ENCODE assay signal across 1 cellular context in genomic region chr19:911197-912033, GRCh38.
TF ChIP-seq lines count a peak whose summit lies in the region.

No MANE protein-coding gene starts in this region.

TF ChIP-seq in HepG2, 621 proteins besides CTCF, POLR2A, EP300 and RAD21:
- no peak for TF ChIP-seq JUNB (CRISPR knock-in tag; IDR thresholded peaks at IDR 0.05; ENCODE audit: borderline replicate concordance)
- TF ChIP-seq, protein P1, sequence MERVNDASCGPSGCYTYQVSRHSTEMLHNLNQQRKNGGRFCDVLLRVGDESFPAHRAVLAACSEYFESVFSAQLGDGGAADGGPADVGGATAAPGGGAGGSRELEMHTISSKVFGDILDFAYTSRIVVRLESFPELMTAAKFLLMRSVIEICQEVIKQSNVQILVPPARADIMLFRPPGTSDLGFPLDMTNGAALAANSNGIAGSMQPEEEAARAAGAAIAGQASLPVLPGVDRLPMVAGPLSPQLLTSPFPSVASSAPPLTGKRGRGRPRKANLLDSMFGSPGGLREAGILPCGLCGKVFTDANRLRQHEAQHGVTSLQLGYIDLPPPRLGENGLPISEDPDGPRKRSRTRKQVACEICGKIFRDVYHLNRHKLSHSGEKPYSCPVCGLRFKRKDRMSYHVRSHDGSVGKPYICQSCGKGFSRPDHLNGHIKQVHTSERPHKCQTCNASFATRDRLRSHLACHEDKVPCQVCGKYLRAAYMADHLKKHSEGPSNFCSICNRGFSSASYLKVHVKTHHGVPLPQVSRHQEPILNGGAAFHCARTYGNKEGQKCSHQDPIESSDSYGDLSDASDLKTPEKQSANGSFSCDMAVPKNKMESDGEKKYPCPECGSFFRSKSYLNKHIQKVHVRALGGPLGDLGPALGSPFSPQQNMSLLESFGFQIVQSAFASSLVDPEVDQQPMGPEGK (CRISPR knock-in tag; IDR thresholded peaks at IDR 0.05) = no peak
- peak; percentile 28 for TF ChIP-seq AGO1 (IDR thresholded peaks at IDR 0.05; ENCODE audit: low read depth, low read length, poor library complexity, severe bottlenecking)
- TF ChIP-seq ZNF550 (CRISPR knock-in tag; IDR thresholded peaks at IDR 0.05; ENCODE audit: borderline replicate concordance) = no peak
- peak; percentile 81 for TF ChIP-seq ZNF629 (CRISPR knock-in tag; conservative IDR thresholded peaks at IDR 0.05)
- no peak for TF ChIP-seq FOXA1 (IDR thresholded peaks at IDR 0.05)
- TF ChIP-seq FOXA1 (CRISPR knock-in tag; IDR thresholded peaks at IDR 0.05) = no peak
- 0 out of 2 replicates have a peak, but pooled peaks have one; percentile 32 for TF ChIP-seq HNRNPL (IDR thresholded peaks at IDR 0.05; ENCODE audit: low read depth, low read length)
- TF ChIP-seq THAP11 (CRISPR knock-in tag; IDR thresholded peaks at IDR 0.05) = no peak
- TF ChIP-seq AGO2 (optimal IDR thresholded peaks at IDR 0.05; ENCODE audit: low read depth, low read length) = peak; percentile 53
- TF ChIP-seq NCOA5 (CRISPR knock-in tag; IDR thresholded peaks at IDR 0.05) = no peak
- TF ChIP-seq RBFOX2 (IDR thresholded peaks at IDR 0.05; ENCODE audit: low read depth, low read length) = peak; percentile 54; the same call in 1 of the 2 replicates
- TF ChIP-seq YY1 (IDR thresholded peaks at IDR 0.05; ENCODE audit: insufficient read depth, insufficient replicate concordance, low read depth, low read length) = no peak
- TF ChIP-seq, protein P2, sequence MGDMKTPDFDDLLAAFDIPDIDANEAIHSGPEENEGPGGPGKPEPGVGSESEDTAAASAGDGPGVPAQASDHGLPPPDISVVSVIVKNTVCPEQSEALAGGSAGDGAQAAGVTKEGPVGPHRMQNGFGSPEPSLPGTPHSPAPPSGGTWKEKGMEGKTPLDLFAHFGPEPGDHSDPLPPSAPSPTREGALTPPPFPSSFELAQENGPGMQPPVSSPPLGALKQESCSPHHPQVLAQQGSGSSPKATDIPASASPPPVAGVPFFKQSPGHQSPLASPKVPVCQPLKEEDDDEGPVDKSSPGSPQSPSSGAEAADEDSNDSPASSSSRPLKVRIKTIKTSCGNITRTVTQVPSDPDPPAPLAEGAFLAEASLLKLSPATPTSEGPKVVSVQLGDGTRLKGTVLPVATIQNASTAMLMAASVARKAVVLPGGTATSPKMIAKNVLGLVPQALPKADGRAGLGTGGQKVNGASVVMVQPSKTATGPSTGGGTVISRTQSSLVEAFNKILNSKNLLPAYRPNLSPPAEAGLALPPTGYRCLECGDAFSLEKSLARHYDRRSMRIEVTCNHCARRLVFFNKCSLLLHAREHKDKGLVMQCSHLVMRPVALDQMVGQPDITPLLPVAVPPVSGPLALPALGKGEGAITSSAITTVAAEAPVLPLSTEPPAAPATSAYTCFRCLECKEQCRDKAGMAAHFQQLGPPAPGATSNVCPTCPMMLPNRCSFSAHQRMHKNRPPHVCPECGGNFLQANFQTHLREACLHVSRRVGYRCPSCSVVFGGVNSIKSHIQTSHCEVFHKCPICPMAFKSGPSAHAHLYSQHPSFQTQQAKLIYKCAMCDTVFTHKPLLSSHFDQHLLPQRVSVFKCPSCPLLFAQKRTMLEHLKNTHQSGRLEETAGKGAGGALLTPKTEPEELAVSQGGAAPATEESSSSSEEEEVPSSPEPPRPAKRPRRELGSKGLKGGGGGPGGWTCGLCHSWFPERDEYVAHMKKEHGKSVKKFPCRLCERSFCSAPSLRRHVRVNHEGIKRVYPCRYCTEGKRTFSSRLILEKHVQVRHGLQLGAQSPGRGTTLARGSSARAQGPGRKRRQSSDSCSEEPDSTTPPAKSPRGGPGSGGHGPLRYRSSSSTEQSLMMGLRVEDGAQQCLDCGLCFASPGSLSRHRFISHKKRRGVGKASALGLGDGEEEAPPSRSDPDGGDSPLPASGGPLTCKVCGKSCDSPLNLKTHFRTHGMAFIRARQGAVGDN (CRISPR knock-in tag; IDR thresholded peaks at IDR 0.05) = 0 out of 2 replicates have a peak, but pooled peaks have one; percentile 17
- TF ChIP-seq PLRG1 (conservative IDR thresholded peaks at IDR 0.05) = no peak
- peak; percentile 89; the same call in 1 of the 2 replicates for TF ChIP-seq ZBTB38 (CRISPR knock-in tag; IDR thresholded peaks at IDR 0.05)
